1 cellular context compared by ENCODE assay signal in genomic region chr19:2321565-2322283, GRCh38.
TF ChIP-seq lines count a peak whose summit lies in the region.

No MANE protein-coding gene starts in this region.

TF ChIP-seq in HepG2, 621 proteins besides CTCF, POLR2A, EP300 and RAD21:
- TF ChIP-seq RERE (CRISPR knock-in tag; IDR thresholded peaks at IDR 0.05; ENCODE audit: low read depth) (no peak), RBFOX2 (IDR thresholded peaks at IDR 0.05; ENCODE audit: low read depth, low read length) (peak; percentile 30; the same call in 1 of the 2 replicates)
